Comparison of ENCODE assay signal across 8 cellular contexts in genomic region chr1:26161408-26162219, GRCh38. TPM values are rescaled to one million over a fixed set of nuclear protein-coding genes. Genes with fewer than 3 reads are reported as not detected.
DNase-seq lines count a peak whose midpoint lies in the region; ATAC-seq, FAIRE-seq and TF ChIP-seq lines count a peak whose summit lies in the region.

No MANE protein-coding gene starts in this region.

- peak overlapping the region; percentile 37 for H3K9ac ChIP-seq in keratinocyte (ENCODE audit: control insufficient read depth, extremely low read depth, insufficient read depth, low read length)

- peak overlapping the region; percentile 82 for H3K4me2 ChIP-seq in keratinocyte (ENCODE audit: control insufficient read depth, extremely low read depth, insufficient read depth, low read depth, low read length)

- peaks cover 7% of the 10 kb centered on the region for H3K4me1 Mint-ChIP-seq in central memory CD8-positive, alpha-beta T cell

- H3K36me3 Mint-ChIP-seq in central memory CD8-positive, alpha-beta T cell (ENCODE audit: insufficient read depth): peaks cover 1% of the 10 kb centered on the region

- H3K4me3 Mint-ChIP-seq in central memory CD8-positive, alpha-beta T cell: peak overlapping the region; percentile 4

- peak; percentile 25 to 33 for DNase-seq in AML-193 (lab: John Stamatoyannopoulos, UW)
- DNase-seq in HK-2 (ENCODE audit: unreplicated experiment): peak; percentile 75
- DNase-seq in T-helper 2 cell: peak in 3 of 5 experiments; percentile 14 to 58 (median 35)
- DNase-seq in central memory CD8-positive, alpha-beta T cell (ENCODE audit: low spot score in 2 of 2): no peak
- DNase-seq in keratinocyte (ENCODE audit: low read depth, low spot score): no peak
- DNase-seq in stimulated activated CD4-positive, alpha-beta T cell treated with anti-CD3 and anti-CD28 coated beads, Interleukin-12 subunit alpha, Interleukin-12 subunit beta, amount 100 ng/mL, for 48 hours (ENCODE audit: low read depth in 2 of 3, low spot score in 1 of 3): peak in 2 of 3 donors; percentile 18 to 27

- H2AFZ ChIP-seq in keratinocyte (ENCODE audit: control insufficient read depth, low read length): peak overlapping the region; percentile 56

- no peaks in the 10 kb centered on the region for H3K79me2 ChIP-seq in keratinocyte (ENCODE audit: control insufficient read depth, insufficient read depth, low read length)

- no peaks in the 10 kb centered on the region for H3K9me3 ChIP-seq in keratinocyte (ENCODE audit: control insufficient read depth, low read depth, low read length)

- ATAC-seq in central memory CD8-positive, alpha-beta T cell (replicated peaks; ENCODE audit: extremely low read depth, poor library complexity, severe bottlenecking): peak; percentile 27
- ATAC-seq in HG02798 (IDR thresholded peaks at IDR 0.05; ENCODE audit: poor library complexity, unreplicated experiment): no peak
- no peak for ATAC-seq in HG02938 (IDR thresholded peaks at IDR 0.05; ENCODE audit: unreplicated experiment)

- H3K36me3 ChIP-seq in keratinocyte (ENCODE audit: control insufficient read depth in 2 of 2, extremely low read depth in 1 of 2, insufficient read depth in 2 of 2, low read length in 2 of 2): no peaks in the 10 kb centered on the region

- dilution Hi-C loops in keratinocyte (cut with MboI; ENCODE audit: extremely low pct_ligation_motif_present, low sequenced_read_pairs): no loop called here

- no peak overlapping the region for H3K27ac Mint-ChIP-seq in central memory CD8-positive, alpha-beta T cell (ENCODE audit: low read depth)

- H3K4me3 ChIP-seq in keratinocyte (ENCODE audit: control insufficient read depth in 2 of 3, extremely low read depth in 1 of 3, insufficient read depth in 2 of 3, low read depth in 1 of 3, low read length in 3 of 3): peak overlapping the region; percentile 7 to 62 (median 42)

- TF ChIP-seq CTCF in keratinocyte (optimal IDR thresholded peaks at IDR 0.05 in 1 of 3, IDR thresholded peaks at IDR 0.05 in 1 of 3, conservative IDR thresholded peaks at IDR 0.05 in 1 of 3; ENCODE audit: extremely low read depth in 1 of 3, insufficient read depth in 2 of 3, low read length in 3 of 3): peak in 2 of 3 experiments; percentile 10 to 61

- H3K27me3 Mint-ChIP-seq in central memory CD8-positive, alpha-beta T cell: peaks cover 45% of the 10 kb centered on the region

- H3K4me1 ChIP-seq in keratinocyte (ENCODE audit: control insufficient read depth, extremely low read depth, insufficient read depth, low read length): peaks cover 18% of the 10 kb centered on the region

- no peaks in the 10 kb centered on the region for H4K20me1 ChIP-seq in keratinocyte (ENCODE audit: control insufficient read depth, extremely low read depth, insufficient read depth, low read length)

- H3K9me1 ChIP-seq in keratinocyte (ENCODE audit: control insufficient read depth, extremely low read depth, insufficient read depth, low read length): no peaks in the 10 kb centered on the region

- H3K9me3 Mint-ChIP-seq in central memory CD8-positive, alpha-beta T cell: no peaks in the 10 kb centered on the region

- no peak for FAIRE-seq in keratinocyte (lab: Jason Lieb, UNC)

- peaks cover 13% of the 10 kb centered on the region for H3K27me3 ChIP-seq in keratinocyte (ENCODE audit: control insufficient read depth, extremely low read depth, insufficient read depth, low read length)

- no peak overlapping the region for H3K27ac ChIP-seq in keratinocyte (ENCODE audit: control insufficient read depth, insufficient read depth, low read length)

RNA-seq across cellular contexts. Expression of gene FAM110D, which starts 2.7 kb away (rescaled TPM):
- not detected in 3 replicates for polyA plus RNA-seq in keratinocyte
- polyA plus RNA-seq in keratinocyte (2011; ENCODE audit: low read depth): not detected
- polyA plus RNA-seq in keratinocyte (2011; cell fraction: cytosol; rRNA removed): not detected in 2 replicates
- polyA plus RNA-seq in keratinocyte (2011; cell fraction: nucleus; rRNA removed): not detected in 2 replicates
- polyA plus RNA-seq in keratinocyte (2012; ENCODE audit: low replicate concordance): not detected in 2 replicates
- polyA minus RNA-seq in keratinocyte: not detected in 3 replicates
- polyA minus RNA-seq in keratinocyte (2011; cell fraction: cytosol; rRNA and poly(A)+ RNA removed): not detected
- polyA minus RNA-seq in keratinocyte (2011; cell fraction: nucleus; rRNA and poly(A)+ RNA removed): not detected in 2 replicates

RNA-seq across cellular contexts. Expression of gene C1orf232, which starts 7.1 kb away (rescaled TPM):
- not detected in 3 replicates for polyA plus RNA-seq in keratinocyte
- not detected for polyA plus RNA-seq in keratinocyte (2011; ENCODE audit: low read depth)
- not detected in 2 replicates for polyA plus RNA-seq in keratinocyte (2011; cell fraction: cytosol; rRNA removed)
- not detected in 2 replicates for polyA plus RNA-seq in keratinocyte (2011; cell fraction: nucleus; rRNA removed)
- polyA plus RNA-seq in keratinocyte (2012; ENCODE audit: low replicate concordance): not detected in 2 replicates
- not detected in 3 replicates for polyA minus RNA-seq in keratinocyte
- not detected for polyA minus RNA-seq in keratinocyte (2011; cell fraction: cytosol; rRNA and poly(A)+ RNA removed)
- polyA minus RNA-seq in keratinocyte (2011; cell fraction: nucleus; rRNA and poly(A)+ RNA removed): not detected in 2 replicates

RNA-seq across cellular contexts. Expression of gene ZNF593, which starts 8.1 kb away (rescaled TPM):
- 26.0 to 45.2 TPM (median 28.1 TPM) in 3 replicates for polyA plus RNA-seq in keratinocyte
- polyA plus RNA-seq in keratinocyte (2011; ENCODE audit: low read depth): 18.9 TPM
- 19.4 and 62.7 TPM in 2 replicates for polyA plus RNA-seq in keratinocyte (2011; cell fraction: cytosol; rRNA removed)
- polyA plus RNA-seq in keratinocyte (2011; cell fraction: nucleus; rRNA removed): 15.8 and 20.9 TPM in 2 replicates
- polyA plus RNA-seq in keratinocyte (2012; ENCODE audit: low replicate concordance): 34.1 and 57.9 TPM in 2 replicates
- 4.8 to 9.7 TPM (median 6.7 TPM) in 3 replicates for polyA minus RNA-seq in keratinocyte
- polyA minus RNA-seq in keratinocyte (2011; cell fraction: cytosol; rRNA and poly(A)+ RNA removed): 38.4 TPM
- polyA minus RNA-seq in keratinocyte (2011; cell fraction: nucleus; rRNA and poly(A)+ RNA removed): 7.1 and 7.9 TPM in 2 replicates

RNA-seq across cellular contexts. Expression of gene ZNF593OS, which starts 10.0 kb away (rescaled TPM):
- 0.15 TPM in 1 of 3 replicates, not detected in the others for polyA plus RNA-seq in keratinocyte
- polyA plus RNA-seq in keratinocyte (2011; ENCODE audit: low read depth): not detected
- not detected in 2 replicates for polyA plus RNA-seq in keratinocyte (2011; cell fraction: cytosol; rRNA removed)
- not detected in 2 replicates for polyA plus RNA-seq in keratinocyte (2011; cell fraction: nucleus; rRNA removed)
- 0.42 and 0.52 TPM in 2 replicates for polyA plus RNA-seq in keratinocyte (2012; ENCODE audit: low replicate concordance)
- polyA minus RNA-seq in keratinocyte: not detected in 3 replicates
- polyA minus RNA-seq in keratinocyte (2011; cell fraction: cytosol; rRNA and poly(A)+ RNA removed): not detected
- polyA minus RNA-seq in keratinocyte (2011; cell fraction: nucleus; rRNA and poly(A)+ RNA removed): not detected in 2 replicates

RNA-seq across cellular contexts. Expression of gene CNKSR1, which starts 15.7 kb away (rescaled TPM):
- 10.6 to 20.2 TPM (median 12.8 TPM) in 3 replicates for polyA plus RNA-seq in keratinocyte
- 10.3 TPM for polyA plus RNA-seq in keratinocyte (2011; ENCODE audit: low read depth)
- polyA plus RNA-seq in keratinocyte (2011; cell fraction: cytosol; rRNA removed): 9.7 and 12.0 TPM in 2 replicates
- polyA plus RNA-seq in keratinocyte (2011; cell fraction: nucleus; rRNA removed): 77.0 and 91.7 TPM in 2 replicates
- polyA plus RNA-seq in keratinocyte (2012; ENCODE audit: low replicate concordance): 20.3 and 20.9 TPM in 2 replicates
- polyA minus RNA-seq in keratinocyte: 24.3 to 57.7 TPM (median 27.2 TPM) in 3 replicates
- polyA minus RNA-seq in keratinocyte (2011; cell fraction: cytosol; rRNA and poly(A)+ RNA removed): 20.3 TPM
- 31.7 and 44.1 TPM in 2 replicates for polyA minus RNA-seq in keratinocyte (2011; cell fraction: nucleus; rRNA and poly(A)+ RNA removed)

Comparison
In these comparisons a context has a peak if more than half of its experiments do, and no peak if none do; other contexts are left out.
1. DNase-seq: peak in AML-193 (2 of 2), HK-2 (single experiment), T-helper 2 cell (3 of 5) and stimulated activated CD4-positive, alpha-beta T cell treated with anti-CD3 and anti-CD28 coated beads, Interleukin-12 subunit alpha, Interleukin-12 subunit beta, amount 100 ng/mL, for 48 hours (2 of 3); none in central memory CD8-positive, alpha-beta T cell (0 of 2) and keratinocyte (single experiment).